In the genomic region with DNA sequence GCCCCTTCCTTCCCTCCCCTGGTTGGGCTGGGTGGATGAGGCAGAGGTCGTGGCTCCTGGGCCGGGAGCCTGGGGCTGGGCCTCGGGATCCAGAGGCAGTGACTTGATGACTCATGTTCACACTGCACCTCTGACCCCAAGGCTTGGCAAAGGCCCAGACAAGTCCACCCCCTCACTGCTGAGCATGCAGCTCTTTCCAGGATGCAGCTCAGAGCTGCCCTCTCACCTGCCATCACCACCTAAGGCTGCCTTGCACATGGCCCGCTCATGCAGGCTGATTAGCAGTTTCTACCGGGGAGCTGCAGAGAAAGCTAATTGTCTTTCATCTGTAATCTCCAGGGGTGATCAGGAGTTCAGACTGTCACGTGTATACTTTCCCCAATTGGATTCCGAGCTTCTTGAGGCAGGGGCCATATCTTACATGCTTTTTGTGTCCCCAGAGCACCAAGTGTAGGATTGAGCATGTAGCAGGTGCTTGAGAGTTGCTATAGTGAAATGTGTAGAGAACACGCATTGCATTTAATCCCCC, we compare ENCODE assay signal across 10 cellular contexts.
DNase-seq lines count a peak whose midpoint lies in the region; ATAC-seq and TF ChIP-seq lines count a peak whose summit lies in the region.
"Had no signal": no experiment of that assay in that cellular context is flagged by ENCODE, and none has a peak within 500 bp of the region (broad histone marks: within the 10 kb centered on the region; RNA-seq: fewer than 3 reads in every experiment).

No MANE protein-coding gene starts in this region.

- no peaks in the 10 kb centered on the region for H3K27me3 ChIP-seq in SK-N-SH (ENCODE audit: insufficient read depth)
- H3K27me3 ChIP-seq in Panc1 (ENCODE audit: control insufficient read depth, insufficient read depth, low read length) = no peaks in the 10 kb centered on the region

- no peak overlapping the region for H3K4me2 ChIP-seq in SK-N-SH

- H3K4me1 ChIP-seq in SK-N-SH (ENCODE audit: control insufficient read depth in 1 of 2, insufficient read depth in 2 of 2, low read depth in 1 of 2, low read length in 1 of 2) = peaks cover 0 to 16% of the 10 kb centered on the region in 2 experiments; a peak in 1 of 4 replicates
- H3K4me1 ChIP-seq in Panc1 (ENCODE audit: control insufficient read depth, insufficient read depth, low read length) = peaks cover 16% of the 10 kb centered on the region
- H3K4me1 ChIP-seq: foreskin keratinocyte had no signal

- TF ChIP-seq CTCF in SK-N-SH (IDR thresholded peaks at IDR 0.05) = no peak
- no peak for TF ChIP-seq CTCF in Panc1 (IDR thresholded peaks at IDR 0.05)
- TF ChIP-seq CTCF in fibroblast of the aortic adventitia (IDR thresholded peaks at IDR 0.05; ENCODE audit: insufficient read depth, low read length) = no peak

- no peaks in the 10 kb centered on the region for H3K9me2 ChIP-seq in SK-N-SH

- H3K36me3 ChIP-seq in SK-N-SH (replicated peaks in 1 of 2; ENCODE audit: control insufficient read depth in 1 of 2, insufficient read depth in 2 of 2, low read length in 1 of 2) (no peaks in the 10 kb centered on the region), Panc1 (ENCODE audit: control insufficient read depth, insufficient read depth, low read length) (no peaks in the 10 kb centered on the region)

- intact Hi-C loops in Panc1 (cut with micrococcal nuclease; ENCODE audit: unreplicated experiment) = no loop called here

- H3K27ac ChIP-seq in SK-N-SH (ENCODE audit: low read depth in 2 of 2, low read length in 1 of 2) (no peak overlapping the region), Panc1 (ENCODE audit: low read length) (no peak overlapping the region)
- H3K27ac ChIP-seq: foreskin keratinocyte had no signal

- no peaks in the 10 kb centered on the region for H3K79me2 ChIP-seq in SK-N-SH (ENCODE audit: insufficient read depth)

- no TSS peak for BruUV-seq in Panc1 (replicated peaks; lab: Mats Ljungman, UMichigan)

- H3K9ac ChIP-seq in SK-N-SH = no peak overlapping the region

- no peaks in the 10 kb centered on the region for H3K9me3 ChIP-seq in SK-N-SH
- H3K9me3 ChIP-seq in Panc1 (ENCODE audit: control insufficient read depth, insufficient read depth, low read depth, low read length) = no peaks in the 10 kb centered on the region

- H4K20me1 ChIP-seq in SK-N-SH (ENCODE audit: insufficient read depth) = no peaks in the 10 kb centered on the region

- WGBS in SK-N-SH (ENCODE audit: low lambda C conversion rate) = 54% methylated on average over 4 of the region's 8 CpGs

- H2AFZ ChIP-seq in SK-N-SH (ENCODE audit: low read depth) = no peak overlapping the region

- H3K4me3 ChIP-seq in SK-N-SH (ENCODE audit: low read depth in 2 of 2, low read length in 1 of 2) = no peak overlapping the region
- no peak overlapping the region for H3K4me3 ChIP-seq in Panc1 (ENCODE audit: low read depth in 2 of 2, low read length in 2 of 2)
- H3K4me3 ChIP-seq in fibroblast of the aortic adventitia (ENCODE audit: low read depth, low read length) = no peak overlapping the region

- peak; percentile 40 for DNase-seq in SK-N-SH
- no peak for DNase-seq in Panc1 (ENCODE audit: low read depth, low spot score)
- DNase-seq in fibroblast of the aortic adventitia (ENCODE audit: low read depth) = peak; percentile 38
- peak; percentile 37 for DNase-seq in retina
- DNase-seq in KG1 (lab: John Stamatoyannopoulos, UW) = no peak
- DNase-seq: activated naive CD4-positive, alpha-beta T cell treated with Interleukin-2 at 50 U/mL for 16 hours; foreskin keratinocyte had no signal

- no peak for TF ChIP-seq EP300 in SK-N-SH (IDR thresholded peaks at IDR 0.05; ENCODE audit: borderline replicate concordance in 1 of 2, low read depth in 1 of 2, low read length in 1 of 2)

- POLR2A ChIA-PET in SK-N-SH (lab: Yijun Ruan, JAX) (interaction anchor here (0.8 to 1.0 kb wide), 2 partner anchors 8 to 14 kb away, joined by 3 read pairs; no protein-coding TSS in a partner anchor), Panc1 (lab: Charles Lee) (interaction anchor here (0.6 kb wide), 1 partner anchor 31 kb away, joined by 11 read pairs; no protein-coding TSS in a partner anchor)

- in situ Hi-C loops in Panc1 (cut with HindIII; ENCODE audit: low pct_unique_long_range_greater_than_20kb, low sequenced_read_pairs) = no loop called here

- CTCF ChIA-PET in SK-N-SH (lab: Yijun Ruan, JAX) (interaction anchor here (0.7 to 4.0 kb wide), 23 partner anchors 9 to 318 kb away, joined by 3 to 30 read pairs (median 4); a partner anchor contains a TSS), Panc1 (lab: Charles Lee) (interaction anchor here (0.9 to 1.1 kb wide), 3 partner anchors 45 to 184 kb away, joined by 3 to 4 read pairs (median 3); no protein-coding TSS in a partner anchor)

- no peak; the same call in 2 of the 3 replicates for ATAC-seq in SK-N-SH treated with all-trans-retinoic acid at 6 μM for 48 hours
- ATAC-seq in Panc1 = peak; percentile 61
- no peak for ATAC-seq in HG03159 (IDR thresholded peaks at IDR 0.05; ENCODE audit: unreplicated experiment)
- no peak for ATAC-seq in HG02588 (IDR thresholded peaks at IDR 0.05; ENCODE audit: unreplicated experiment)

- H3F3A ChIP-seq in SK-N-SH (replicated peaks; ENCODE audit: insufficient read depth) = no peaks in the 10 kb centered on the region

- TF ChIP-seq RAD21 in SK-N-SH (IDR thresholded peaks at IDR 0.05; ENCODE audit: low read length) = no peak

TF ChIP-seq in SK-N-SH, 30 proteins besides CTCF, POLR2A, EP300 and RAD21:
- TF ChIP-seq NFIC (IDR thresholded peaks at IDR 0.05; ENCODE audit: borderline replicate concordance) (0 out of 2 replicates have a peak, but pooled peaks have one; percentile 13), FOXM1 (IDR thresholded peaks at IDR 0.05; ENCODE audit: low read depth) (no peak), GATA2 (CRISPR knock-in tag; IDR thresholded peaks at IDR 0.05) (peak; percentile 64), MXI1 (IDR thresholded peaks at IDR 0.05; ENCODE audit: low read depth, low read length) (peak; percentile 28; the same call in 1 of the 2 replicates)
TF ChIP-seq in SK-N-SH: peak in this region for 3.

TF ChIP-seq in SK-N-SH treated with all-trans-retinoic acid at 6 μM for 48 hours, 23 proteins besides CTCF, POLR2A, EP300 and RAD21:
- TF ChIP-seq ISL1 (CRISPR knock-in tag; IDR thresholded peaks at IDR 0.05) = no peak
- TF ChIP-seq ZNF565 (CRISPR knock-in tag; conservative IDR thresholded peaks at IDR 0.05; ENCODE audit: low read depth) = no peak
- no peak for TF ChIP-seq ZNF70 (CRISPR knock-in tag; IDR thresholded peaks at IDR 0.05)

Comparison
In these comparisons a context has a peak if more than half of its experiments do, and no peak if none do; other contexts are left out.
1. DNase-seq: peak in SK-N-SH (single experiment), fibroblast of the aortic adventitia (single experiment) and retina (single experiment); none in Panc1 (single experiment) and KG1 (single experiment).